Comparison of ENCODE assay signal across 1 cellular context in the genomic region with DNA sequence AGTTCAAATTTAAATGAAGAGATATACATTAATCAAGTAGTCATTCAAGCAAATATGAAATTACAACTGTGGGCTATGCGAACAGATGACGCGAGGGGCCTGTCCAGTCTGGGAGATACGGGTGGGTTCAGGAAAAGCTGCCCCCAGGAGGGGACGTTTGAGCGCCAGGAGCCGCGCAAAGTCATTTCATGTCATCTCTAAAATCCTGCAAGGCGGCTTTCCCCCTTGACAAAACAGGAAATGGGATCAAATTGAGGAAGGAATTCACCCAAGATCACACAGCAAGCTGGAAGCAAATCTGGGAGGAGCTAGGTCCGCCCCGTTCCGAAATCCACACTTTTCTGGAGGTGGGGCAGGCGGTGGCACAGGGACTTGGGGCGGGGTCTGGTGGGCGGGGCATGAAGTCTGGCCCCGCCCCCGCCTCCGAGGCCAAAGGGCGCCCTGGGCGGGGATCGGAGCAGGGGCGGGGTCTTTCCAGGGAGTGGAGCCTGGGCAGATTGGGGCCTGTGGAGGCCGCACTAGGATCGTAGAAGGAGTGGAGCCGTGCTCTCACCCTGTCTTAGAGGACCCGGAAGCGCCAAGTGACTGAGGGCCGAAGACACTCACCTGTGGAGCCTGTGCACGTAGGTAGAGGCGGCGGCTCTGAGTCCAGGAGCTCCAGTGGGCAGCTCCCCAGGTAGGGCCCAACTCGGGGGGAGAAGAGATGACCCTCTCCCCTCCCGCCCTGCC.
TF ChIP-seq lines count a peak whose summit lies in the region.

A gene with protein sequence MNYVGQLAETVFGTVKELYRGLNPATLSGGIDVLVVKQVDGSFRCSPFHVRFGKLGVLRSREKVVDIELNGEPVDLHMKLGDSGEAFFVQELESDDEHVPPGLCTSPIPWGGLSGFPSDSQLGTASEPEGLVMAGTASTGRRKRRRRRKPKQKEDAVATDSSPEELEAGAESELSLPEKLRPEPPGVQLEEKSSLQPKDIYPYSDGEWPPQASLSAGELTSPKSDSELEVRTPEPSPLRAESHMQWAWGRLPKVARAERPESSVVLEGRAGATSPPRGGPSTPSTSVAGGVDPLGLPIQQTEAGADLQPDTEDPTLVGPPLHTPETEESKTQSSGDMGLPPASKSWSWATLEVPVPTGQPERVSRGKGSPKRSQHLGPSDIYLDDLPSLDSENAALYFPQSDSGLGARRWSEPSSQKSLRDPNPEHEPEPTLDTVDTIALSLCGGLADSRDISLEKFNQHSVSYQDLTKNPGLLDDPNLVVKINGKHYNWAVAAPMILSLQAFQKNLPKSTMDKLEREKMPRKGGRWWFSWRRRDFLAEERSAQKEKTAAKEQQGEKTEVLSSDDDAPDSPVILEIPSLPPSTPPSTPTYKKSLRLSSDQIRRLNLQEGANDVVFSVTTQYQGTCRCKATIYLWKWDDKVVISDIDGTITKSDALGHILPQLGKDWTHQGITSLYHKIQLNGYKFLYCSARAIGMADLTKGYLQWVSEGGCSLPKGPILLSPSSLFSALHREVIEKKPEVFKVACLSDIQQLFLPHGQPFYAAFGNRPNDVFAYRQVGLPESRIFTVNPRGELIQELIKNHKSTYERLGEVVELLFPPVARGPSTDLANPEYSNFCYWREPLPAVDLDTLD (plus strand): TSS at position 495 of the 729 bp plus-strand sequence. CDS start 4,983 bp downstream, outside the sequence.

TF ChIP-seq in HepG2, 621 proteins besides CTCF, POLR2A, EP300 and RAD21 (continued from another document and continues in another):
- TF ChIP-seq, protein P1, sequence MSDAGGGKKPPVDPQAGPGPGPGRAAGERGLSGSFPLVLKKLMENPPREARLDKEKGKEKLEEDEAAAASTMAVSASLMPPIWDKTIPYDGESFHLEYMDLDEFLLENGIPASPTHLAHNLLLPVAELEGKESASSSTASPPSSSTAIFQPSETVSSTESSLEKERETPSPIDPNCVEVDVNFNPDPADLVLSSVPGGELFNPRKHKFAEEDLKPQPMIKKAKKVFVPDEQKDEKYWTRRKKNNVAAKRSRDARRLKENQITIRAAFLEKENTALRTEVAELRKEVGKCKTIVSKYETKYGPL (CRISPR knock-in tag; IDR thresholded peaks at IDR 0.05): no peak
- TF ChIP-seq GZF1 (CRISPR knock-in tag; IDR thresholded peaks at IDR 0.05) (peak; percentile 57; the same call in 1 of the 2 replicates), CREM (IDR thresholded peaks at IDR 0.05) (no peak; the same call in 1 of the 2 replicates), CREM (CRISPR knock-in tag; IDR thresholded peaks at IDR 0.05) (no peak), ZMYM4 (CRISPR knock-in tag; IDR thresholded peaks at IDR 0.05) (peak; percentile 56), AGO1 (IDR thresholded peaks at IDR 0.05; ENCODE audit: low read depth, low read length, poor library complexity, severe bottlenecking) (peak; percentile 13), HNF4G (IDR thresholded peaks at IDR 0.05; ENCODE audit: borderline replicate concordance, low read depth, low read length) (peak; percentile 80), HNF4G (CRISPR knock-in tag; IDR thresholded peaks at IDR 0.05; ENCODE audit: borderline replicate concordance, low read depth) (peak; percentile 87), ZNF556 (CRISPR knock-in tag; IDR thresholded peaks at IDR 0.05; ENCODE audit: borderline replicate concordance) (peak; percentile 52; the same call in 1 of the 2 replicates), MTF1 (CRISPR knock-in tag; IDR thresholded peaks at IDR 0.05) (no peak), ZMYM2 (CRISPR knock-in tag; IDR thresholded peaks at IDR 0.05) (0 out of 2 replicates have a peak, but pooled peaks have one; percentile 6), KLF15 (CRISPR knock-in tag; IDR thresholded peaks at IDR 0.05; ENCODE audit: borderline replicate concordance) (no peak), IRF2 (CRISPR knock-in tag; IDR thresholded peaks at IDR 0.05) (peak; percentile 35), PHB2 (IDR thresholded peaks at IDR 0.05; ENCODE audit: partially characterized antibody) (no peak), ARNT (IDR thresholded peaks at IDR 0.05) (no peak), JUN (CRISPR knock-in tag; IDR thresholded peaks at IDR 0.05) (no peak; the same call in 1 of the 2 replicates), ESRRA (CRISPR knock-in tag; IDR thresholded peaks at IDR 0.05; ENCODE audit: low read depth) (no peak; the same call in 1 of the 2 replicates), NR3C1 (CRISPR knock-in tag; IDR thresholded peaks at IDR 0.05) (no peak), POLR2G (IDR thresholded peaks at IDR 0.05; ENCODE audit: low read depth, low read length) (peak; percentile 91), SP5 (CRISPR knock-in tag; IDR thresholded peaks at IDR 0.05; ENCODE audit: borderline replicate concordance, low read depth) (peak; percentile 90), ZNF841 (CRISPR knock-in tag; IDR thresholded peaks at IDR 0.05; ENCODE audit: borderline replicate concordance) (no peak), ZNF788 (CRISPR knock-in tag; IDR thresholded peaks at IDR 0.05; ENCODE audit: borderline replicate concordance) (0 out of 2 replicates have a peak, but pooled peaks have one; percentile 18)
- TF ChIP-seq, protein P2, sequence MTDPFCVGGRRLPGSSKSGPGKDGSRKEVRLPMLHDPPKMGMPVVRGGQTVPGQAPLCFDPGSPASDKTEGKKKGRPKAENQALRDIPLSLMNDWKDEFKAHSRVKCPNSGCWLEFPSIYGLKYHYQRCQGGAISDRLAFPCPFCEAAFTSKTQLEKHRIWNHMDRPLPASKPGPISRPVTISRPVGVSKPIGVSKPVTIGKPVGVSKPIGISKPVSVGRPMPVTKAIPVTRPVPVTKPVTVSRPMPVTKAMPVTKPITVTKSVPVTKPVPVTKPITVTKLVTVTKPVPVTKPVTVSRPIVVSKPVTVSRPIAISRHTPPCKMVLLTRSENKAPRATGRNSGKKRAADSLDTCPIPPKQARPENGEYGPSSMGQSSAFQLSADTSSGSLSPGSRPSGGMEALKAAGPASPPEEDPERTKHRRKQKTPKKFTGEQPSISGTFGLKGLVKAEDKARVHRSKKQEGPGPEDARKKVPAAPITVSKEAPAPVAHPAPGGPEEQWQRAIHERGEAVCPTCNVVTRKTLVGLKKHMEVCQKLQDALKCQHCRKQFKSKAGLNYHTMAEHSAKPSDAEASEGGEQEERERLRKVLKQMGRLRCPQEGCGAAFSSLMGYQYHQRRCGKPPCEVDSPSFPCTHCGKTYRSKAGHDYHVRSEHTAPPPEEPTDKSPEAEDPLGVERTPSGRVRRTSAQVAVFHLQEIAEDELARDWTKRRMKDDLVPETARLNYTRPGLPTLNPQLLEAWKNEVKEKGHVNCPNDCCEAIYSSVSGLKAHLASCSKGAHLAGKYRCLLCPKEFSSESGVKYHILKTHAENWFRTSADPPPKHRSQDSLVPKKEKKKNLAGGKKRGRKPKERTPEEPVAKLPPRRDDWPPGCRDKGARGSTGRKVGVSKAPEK (CRISPR knock-in tag; IDR thresholded peaks at IDR 0.05; ENCODE audit: borderline replicate concordance): peak; percentile 5; the same call in 1 of the 2 replicates
- TF ChIP-seq, protein P3, sequence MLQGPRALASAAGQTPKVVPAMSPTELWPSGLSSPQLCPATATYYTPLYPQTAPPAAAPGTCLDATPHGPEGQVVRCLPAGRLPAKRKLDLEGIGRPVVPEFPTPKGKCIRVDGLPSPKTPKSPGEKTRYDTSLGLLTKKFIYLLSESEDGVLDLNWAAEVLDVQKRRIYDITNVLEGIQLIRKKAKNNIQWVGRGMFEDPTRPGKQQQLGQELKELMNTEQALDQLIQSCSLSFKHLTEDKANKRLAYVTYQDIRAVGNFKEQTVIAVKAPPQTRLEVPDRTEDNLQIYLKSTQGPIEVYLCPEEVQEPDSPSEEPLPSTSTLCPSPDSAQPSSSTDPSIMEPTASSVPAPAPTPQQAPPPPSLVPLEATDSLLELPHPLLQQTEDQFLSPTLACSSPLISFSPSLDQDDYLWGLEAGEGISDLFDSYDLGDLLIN (CRISPR knock-in tag; IDR thresholded peaks at IDR 0.05; ENCODE audit: borderline replicate concordance): peak; percentile 21; the same call in 1 of the 2 replicates
- TF ChIP-seq, protein P4, sequence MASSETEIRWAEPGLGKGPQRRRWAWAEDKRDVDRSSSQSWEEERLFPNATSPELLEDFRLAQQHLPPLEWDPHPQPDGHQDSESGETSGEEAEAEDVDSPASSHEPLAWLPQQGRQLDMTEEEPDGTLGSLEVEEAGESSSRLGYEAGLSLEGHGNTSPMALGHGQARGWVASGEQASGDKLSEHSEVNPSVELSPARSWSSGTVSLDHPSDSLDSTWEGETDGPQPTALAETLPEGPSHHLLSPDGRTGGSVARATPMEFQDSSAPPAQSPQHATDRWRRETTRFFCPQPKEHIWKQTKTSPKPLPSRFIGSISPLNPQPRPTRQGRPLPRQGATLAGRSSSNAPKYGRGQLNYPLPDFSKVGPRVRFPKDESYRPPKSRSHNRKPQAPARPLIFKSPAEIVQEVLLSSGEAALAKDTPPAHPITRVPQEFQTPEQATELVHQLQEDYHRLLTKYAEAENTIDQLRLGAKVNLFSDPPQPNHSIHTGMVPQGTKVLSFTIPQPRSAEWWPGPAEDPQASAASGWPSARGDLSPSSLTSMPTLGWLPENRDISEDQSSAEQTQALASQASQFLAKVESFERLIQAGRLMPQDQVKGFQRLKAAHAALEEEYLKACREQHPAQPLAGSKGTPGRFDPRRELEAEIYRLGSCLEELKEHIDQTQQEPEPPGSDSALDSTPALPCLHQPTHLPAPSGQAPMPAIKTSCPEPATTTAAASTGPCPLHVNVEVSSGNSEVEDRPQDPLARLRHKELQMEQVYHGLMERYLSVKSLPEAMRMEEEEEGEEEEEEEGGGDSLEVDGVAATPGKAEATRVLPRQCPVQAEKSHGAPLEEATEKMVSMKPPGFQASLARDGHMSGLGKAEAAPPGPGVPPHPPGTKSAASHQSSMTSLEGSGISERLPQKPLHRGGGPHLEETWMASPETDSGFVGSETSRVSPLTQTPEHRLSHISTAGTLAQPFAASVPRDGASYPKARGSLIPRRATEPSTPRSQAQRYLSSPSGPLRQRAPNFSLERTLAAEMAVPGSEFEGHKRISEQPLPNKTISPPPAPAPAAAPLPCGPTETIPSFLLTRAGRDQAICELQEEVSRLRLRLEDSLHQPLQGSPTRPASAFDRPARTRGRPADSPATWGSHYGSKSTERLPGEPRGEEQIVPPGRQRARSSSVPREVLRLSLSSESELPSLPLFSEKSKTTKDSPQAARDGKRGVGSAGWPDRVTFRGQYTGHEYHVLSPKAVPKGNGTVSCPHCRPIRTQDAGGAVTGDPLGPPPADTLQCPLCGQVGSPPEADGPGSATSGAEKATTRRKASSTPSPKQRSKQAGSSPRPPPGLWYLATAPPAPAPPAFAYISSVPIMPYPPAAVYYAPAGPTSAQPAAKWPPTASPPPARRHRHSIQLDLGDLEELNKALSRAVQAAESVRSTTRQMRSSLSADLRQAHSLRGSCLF (CRISPR knock-in tag; IDR thresholded peaks at IDR 0.05; ENCODE audit: borderline replicate concordance): no peak; the same call in 1 of the 2 replicates
- TF ChIP-seq, protein P5, sequence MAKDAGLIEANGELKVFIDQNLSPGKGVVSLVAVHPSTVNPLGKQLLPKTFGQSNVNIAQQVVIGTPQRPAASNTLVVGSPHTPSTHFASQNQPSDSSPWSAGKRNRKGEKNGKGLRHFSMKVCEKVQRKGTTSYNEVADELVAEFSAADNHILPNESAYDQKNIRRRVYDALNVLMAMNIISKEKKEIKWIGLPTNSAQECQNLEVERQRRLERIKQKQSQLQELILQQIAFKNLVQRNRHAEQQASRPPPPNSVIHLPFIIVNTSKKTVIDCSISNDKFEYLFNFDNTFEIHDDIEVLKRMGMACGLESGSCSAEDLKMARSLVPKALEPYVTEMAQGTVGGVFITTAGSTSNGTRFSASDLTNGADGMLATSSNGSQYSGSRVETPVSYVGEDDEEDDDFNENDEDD (CRISPR knock-in tag; IDR thresholded peaks at IDR 0.05; ENCODE audit: borderline replicate concordance): peak; percentile 12; the same call in 1 of the 2 replicates
- TF ChIP-seq, protein P6, sequence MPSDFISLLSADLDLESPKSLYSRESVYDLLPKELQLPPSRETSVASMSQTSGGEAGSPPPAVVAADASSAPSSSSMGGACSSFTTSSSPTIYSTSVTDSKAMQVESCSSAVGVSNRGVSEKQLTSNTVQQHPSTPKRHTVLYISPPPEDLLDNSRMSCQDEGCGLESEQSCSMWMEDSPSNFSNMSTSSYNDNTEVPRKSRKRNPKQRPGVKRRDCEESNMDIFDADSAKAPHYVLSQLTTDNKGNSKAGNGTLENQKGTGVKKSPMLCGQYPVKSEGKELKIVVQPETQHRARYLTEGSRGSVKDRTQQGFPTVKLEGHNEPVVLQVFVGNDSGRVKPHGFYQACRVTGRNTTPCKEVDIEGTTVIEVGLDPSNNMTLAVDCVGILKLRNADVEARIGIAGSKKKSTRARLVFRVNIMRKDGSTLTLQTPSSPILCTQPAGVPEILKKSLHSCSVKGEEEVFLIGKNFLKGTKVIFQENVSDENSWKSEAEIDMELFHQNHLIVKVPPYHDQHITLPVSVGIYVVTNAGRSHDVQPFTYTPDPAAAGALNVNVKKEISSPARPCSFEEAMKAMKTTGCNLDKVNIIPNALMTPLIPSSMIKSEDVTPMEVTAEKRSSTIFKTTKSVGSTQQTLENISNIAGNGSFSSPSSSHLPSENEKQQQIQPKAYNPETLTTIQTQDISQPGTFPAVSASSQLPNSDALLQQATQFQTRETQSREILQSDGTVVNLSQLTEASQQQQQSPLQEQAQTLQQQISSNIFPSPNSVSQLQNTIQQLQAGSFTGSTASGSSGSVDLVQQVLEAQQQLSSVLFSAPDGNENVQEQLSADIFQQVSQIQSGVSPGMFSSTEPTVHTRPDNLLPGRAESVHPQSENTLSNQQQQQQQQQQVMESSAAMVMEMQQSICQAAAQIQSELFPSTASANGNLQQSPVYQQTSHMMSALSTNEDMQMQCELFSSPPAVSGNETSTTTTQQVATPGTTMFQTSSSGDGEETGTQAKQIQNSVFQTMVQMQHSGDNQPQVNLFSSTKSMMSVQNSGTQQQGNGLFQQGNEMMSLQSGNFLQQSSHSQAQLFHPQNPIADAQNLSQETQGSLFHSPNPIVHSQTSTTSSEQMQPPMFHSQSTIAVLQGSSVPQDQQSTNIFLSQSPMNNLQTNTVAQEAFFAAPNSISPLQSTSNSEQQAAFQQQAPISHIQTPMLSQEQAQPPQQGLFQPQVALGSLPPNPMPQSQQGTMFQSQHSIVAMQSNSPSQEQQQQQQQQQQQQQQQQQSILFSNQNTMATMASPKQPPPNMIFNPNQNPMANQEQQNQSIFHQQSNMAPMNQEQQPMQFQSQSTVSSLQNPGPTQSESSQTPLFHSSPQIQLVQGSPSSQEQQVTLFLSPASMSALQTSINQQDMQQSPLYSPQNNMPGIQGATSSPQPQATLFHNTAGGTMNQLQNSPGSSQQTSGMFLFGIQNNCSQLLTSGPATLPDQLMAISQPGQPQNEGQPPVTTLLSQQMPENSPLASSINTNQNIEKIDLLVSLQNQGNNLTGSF (CRISPR knock-in tag; IDR thresholded peaks at IDR 0.05): no peak
- TF ChIP-seq, protein P7, sequence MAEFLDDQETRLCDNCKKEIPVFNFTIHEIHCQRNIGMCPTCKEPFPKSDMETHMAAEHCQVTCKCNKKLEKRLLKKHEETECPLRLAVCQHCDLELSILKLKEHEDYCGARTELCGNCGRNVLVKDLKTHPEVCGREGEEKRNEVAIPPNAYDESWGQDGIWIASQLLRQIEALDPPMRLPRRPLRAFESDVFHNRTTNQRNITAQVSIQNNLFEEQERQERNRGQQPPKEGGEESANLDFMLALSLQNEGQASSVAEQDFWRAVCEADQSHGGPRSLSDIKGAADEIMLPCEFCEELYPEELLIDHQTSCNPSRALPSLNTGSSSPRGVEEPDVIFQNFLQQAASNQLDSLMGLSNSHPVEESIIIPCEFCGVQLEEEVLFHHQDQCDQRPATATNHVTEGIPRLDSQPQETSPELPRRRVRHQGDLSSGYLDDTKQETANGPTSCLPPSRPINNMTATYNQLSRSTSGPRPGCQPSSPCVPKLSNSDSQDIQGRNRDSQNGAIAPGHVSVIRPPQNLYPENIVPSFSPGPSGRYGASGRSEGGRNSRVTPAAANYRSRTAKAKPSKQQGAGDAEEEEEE (CRISPR knock-in tag; IDR thresholded peaks at IDR 0.05; ENCODE audit: borderline replicate concordance): 0 out of 2 replicates have a peak, but pooled peaks have one; percentile 21
